Comparison of ENCODE assay signal across 11 cellular contexts in genomic region chr10:72228318-72228751, GRCh38. TPM values are rescaled to one million over a fixed set of nuclear protein-coding genes. Genes with fewer than 3 reads are reported as not detected.
DNase-seq lines count a peak whose midpoint lies in the region; ATAC-seq and TF ChIP-seq lines count a peak whose summit lies in the region.
"Had no signal": no experiment of that assay in that cellular context is flagged by ENCODE, and none has a peak within 500 bp of the region (broad histone marks: within the 10 kb centered on the region; RNA-seq: fewer than 3 reads in every experiment).

No MANE protein-coding gene starts in this region.

- 24 to 45% (median 37%) methylated on average over 2 of the region's 2 CpGs for WGBS in stomach, 5 donors

- TF ChIP-seq EP300 in stomach (IDR thresholded peaks at IDR 0.05), result no peak

- H3K4me1 ChIP-seq in stomach (peaks cover 8 to 70% (median 44%) of the 10 kb centered on the region in 4 donors), left lung (peaks cover 9 to 40% of the 10 kb centered on the region in 2 donors)

- H3K4me3 ChIP-seq in stomach (no peak overlapping the region), left lung (no peak overlapping the region)
- H3K4me3 ChIP-seq: heart left ventricle had no signal

- no peak for TF ChIP-seq POLR2A in stomach (IDR thresholded peaks at IDR 0.05)

- peak; percentile 42 for DNase-seq in NCI-H82 (lab: John Stamatoyannopoulos, UW)
- no peak for DNase-seq in NCI-H82 treated with DMSO at 0.1 percent for 48 hours (lab: John Stamatoyannopoulos, UW; ENCODE audit: unreplicated experiment)
- DNase-seq in NCI-H2107 (lab: John Stamatoyannopoulos, UW), result peak; percentile 40
- no peak for DNase-seq in caudate nucleus (lab: John Stamatoyannopoulos, UW)
- DNase-seq in stomach, result no peak
- no peak for DNase-seq in left lung
- DNase-seq in occipital lobe (lab: John Stamatoyannopoulos, UW), result no peak
- no peak for DNase-seq in stimulated activated CD4-positive, alpha-beta T cell treated with anti-CD3 and anti-CD28 coated beads, Interleukin-15, amount 100 ng/mL, for 24 hours
- DNase-seq: effector CD8-positive, alpha-beta T cell; heart left ventricle; HFFc6 had no signal

- no peak for TF ChIP-seq CTCF in stomach (IDR thresholded peaks at IDR 0.05)
- TF ChIP-seq CTCF in left lung (IDR thresholded peaks at IDR 0.05), result no peak

- H3K9me3 ChIP-seq in stomach (no peaks in the 10 kb centered on the region), left lung (no peaks in the 10 kb centered on the region)
- H3K9me3 ChIP-seq: heart left ventricle had no signal

- intact Hi-C loops in stomach (cut with DNase I; ENCODE audit: low total_unique reads), result no loop called here
- intact Hi-C loops in left lung (cut with DNase I), result no loop called here

- H3K36me3 ChIP-seq in stomach, result peaks cover 29 to 73% (median 61%) of the 10 kb centered on the region in 4 donors
- H3K36me3 ChIP-seq in left lung, result peaks cover 0 to 56% of the 10 kb centered on the region in 2 donors

- H3K27ac ChIP-seq in caudate nucleus (ENCODE audit: low read depth, low read length), result peak overlapping the region; percentile 46
- H3K27ac ChIP-seq in stomach, result peak overlapping the region in 3 of 5 donors; percentile 44 to 75 (median 72)
- peak overlapping the region in 1 of 2 donors; percentile 53 for H3K27ac ChIP-seq in left lung

- no peaks in the 10 kb centered on the region for H3K27me3 ChIP-seq in stomach
- H3K27me3 ChIP-seq in left lung, result no peaks in the 10 kb centered on the region
- H3K27me3 ChIP-seq: heart left ventricle had no signal

- no peak for ATAC-seq in left lung
- ATAC-seq: heart left ventricle had no signal

RNA-seq across cellular contexts. Expression of gene ASCC1, which starts 12.3 kb away (rescaled TPM):
- 100 to 1,000 TPM in 1 of 5 donors, 10 to 100 TPM in 2, 1 to 10 TPM in 2; 4.3 to 142 (median 19.4) TPM for total RNA-seq in stomach
- 10 to 100 TPM in 2 of 3 donors, 1 to 10 TPM in 1; 8.4 to 14.7 (median 12.5) TPM for polyA plus RNA-seq in stomach
- 10 to 100 TPM; 27.0 to 29.8 TPM for total RNA-seq in left lung
- total RNA-seq in occipital lobe, result 31.2 TPM

RNA-seq across cellular contexts. Expression of gene ANAPC16, which starts 12.5 kb away (rescaled TPM):
- total RNA-seq in stomach (100 to 1,000 TPM in 2 of 5 donors, 10 to 100 TPM in 3; 12.7 to 104 (median 68.8) TPM), left lung (10 to 100 TPM; 86.0 to 97.0 TPM), occipital lobe (34.2 TPM)
- 100 to 1,000 TPM; 164 to 231 (median 170) TPM for polyA plus RNA-seq in stomach

RNA-seq across cellular contexts. Expression of gene DDIT4, which starts 45.4 kb away (rescaled TPM):
- total RNA-seq in stomach, result 100 to 1,000 TPM in 4 of 5 donors, 10 to 100 TPM in 1; 89.9 to 188 (median 154) TPM
- 100 to 1,000 TPM; 122 to 176 (median 170) TPM for polyA plus RNA-seq in stomach
- 10 to 100 TPM; 40.7 to 73.8 TPM for total RNA-seq in left lung
- total RNA-seq in occipital lobe, result 30.6 TPM

Comparison
In these comparisons a context has a peak if more than half of its experiments do, and no peak if none do; other contexts are left out.
1. DNase-seq: peak in NCI-H82 (single experiment) and NCI-H2107 (single experiment); none in NCI-H82 treated with DMSO at 0.1 percent for 48 hours (single experiment), caudate nucleus (0 of 61), stomach (single experiment), left lung (0 of 2), occipital lobe (single experiment) and stimulated activated CD4-positive, alpha-beta T cell treated with anti-CD3 and anti-CD28 coated beads, Interleukin-15, amount 100 ng/mL, for 24 hours (single experiment).